In the genomic region with DNA sequence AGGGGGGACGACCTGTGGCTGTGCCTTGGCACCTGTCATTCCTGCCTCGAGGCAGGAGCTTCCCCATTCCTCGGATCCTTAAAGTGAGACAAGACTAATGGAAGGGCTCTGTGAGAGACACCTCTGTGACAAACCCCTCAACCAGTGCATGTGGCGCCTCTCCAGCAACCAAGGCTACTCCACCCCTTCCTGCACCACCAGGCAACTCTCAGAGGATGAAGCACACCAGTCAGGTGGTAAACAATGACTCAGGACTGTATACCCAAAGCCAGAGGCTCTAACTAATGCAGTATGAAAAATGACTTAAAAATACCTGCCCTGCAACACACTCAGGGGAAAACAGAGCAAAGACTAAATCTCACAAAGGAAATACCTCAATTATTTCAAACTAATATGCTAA, we compare ENCODE assay signal across 12 cellular contexts.
DNase-seq lines count a peak whose midpoint lies in the region; ATAC-seq and TF ChIP-seq lines count a peak whose summit lies in the region.
"Had no signal": no experiment of that assay in that cellular context is flagged by ENCODE, and none has a peak within 500 bp of the region (broad histone marks: within the 10 kb centered on the region; RNA-seq: fewer than 3 reads in every experiment).

No MANE protein-coding gene starts in this region.

- H3K27ac Mint-ChIP-seq in activated CD4-positive, alpha-beta memory T cell treated with anti-CD3 and anti-CD28 coated beads, Interleukin-2, amount 10 ng/mL, durations not matched to agents 7 days and 5 days: peak overlapping the region; percentile 96
- H3K27ac Mint-ChIP-seq in stimulated activated naive B cell treated with anti-CD40 and anti-IgM and Interleukin-4, amounts not matched to agents 10 μg/mL and 1 μg/mL and 100 μg/mL, for 72 hours: no peak overlapping the region

- H3K4me1 ChIP-seq in suprapubic skin: peaks cover 16% of the 10 kb centered on the region

- POLR2A ChIA-PET in activated CD4-positive, alpha-beta memory T cell treated with anti-CD3 and anti-CD28 coated beads, Interleukin-2, amount 10 ng/mL, durations not matched to agents 7 days and 5 days (lab: Charles Lee): interaction anchor here (0.7 to 1.8 kb wide), 5 partner anchors 11 to 259 kb away, joined by 3 to 5 read pairs (median 3); no protein-coding TSS in a partner anchor

- ATAC-seq in stimulated activated naive B cell treated with anti-CD40 and anti-IgM and Interleukin-4, amounts not matched to agents 10 μg/mL and 1 μg/mL and 100 μg/mL, for 72 hours (replicated peaks): peak; percentile 34 to 59
- ATAC-seq in GM19452 (IDR thresholded peaks at IDR 0.05; ENCODE audit: unreplicated experiment): no peak
- no peak for ATAC-seq in HG03432 (IDR thresholded peaks at IDR 0.05; ENCODE audit: unreplicated experiment)

- peak overlapping the region; percentile 33 for H3K4me3 Mint-ChIP-seq in activated CD4-positive, alpha-beta memory T cell treated with anti-CD3 and anti-CD28 coated beads, Interleukin-2, amount 10 ng/mL, durations not matched to agents 7 days and 5 days
- no peak overlapping the region for H3K4me3 Mint-ChIP-seq in stimulated activated naive B cell treated with anti-CD40 and anti-IgM and Interleukin-4, amounts not matched to agents 10 μg/mL and 1 μg/mL and 100 μg/mL, for 72 hours

- H3K4me1 Mint-ChIP-seq in activated CD4-positive, alpha-beta memory T cell treated with anti-CD3 and anti-CD28 coated beads, Interleukin-2, amount 10 ng/mL, durations not matched to agents 7 days and 5 days: peaks cover 76% of the 10 kb centered on the region
- H3K4me1 Mint-ChIP-seq in stimulated activated naive B cell treated with anti-CD40 and anti-IgM and Interleukin-4, amounts not matched to agents 10 μg/mL and 1 μg/mL and 100 μg/mL, for 72 hours: peaks cover 16 to 34% of the 10 kb centered on the region in 2 donors

- no peaks in the 10 kb centered on the region for H3K36me3 ChIP-seq in suprapubic skin
- H3K36me3 ChIP-seq: esophagus squamous epithelium had no signal

- H3K9me3 Mint-ChIP-seq in activated CD4-positive, alpha-beta memory T cell treated with anti-CD3 and anti-CD28 coated beads, Interleukin-2, amount 10 ng/mL, durations not matched to agents 7 days and 5 days: peaks cover 5% of the 10 kb centered on the region
- peaks cover 0 to 2% of the 10 kb centered on the region in 2 donors for H3K9me3 Mint-ChIP-seq in stimulated activated naive B cell treated with anti-CD40 and anti-IgM and Interleukin-4, amounts not matched to agents 10 μg/mL and 1 μg/mL and 100 μg/mL, for 72 hours

- no peaks in the 10 kb centered on the region for H3K9me3 ChIP-seq in suprapubic skin
- H3K9me3 ChIP-seq: esophagus squamous epithelium had no signal

- no peak for TF ChIP-seq EP300 in suprapubic skin (IDR thresholded peaks at IDR 0.05)

- H3K27me3 Mint-ChIP-seq in activated CD4-positive, alpha-beta memory T cell treated with anti-CD3 and anti-CD28 coated beads, Interleukin-2, amount 10 ng/mL, durations not matched to agents 7 days and 5 days: no peaks in the 10 kb centered on the region
- peaks cover 3 to 9% of the 10 kb centered on the region in 2 donors for H3K27me3 Mint-ChIP-seq in stimulated activated naive B cell treated with anti-CD40 and anti-IgM and Interleukin-4, amounts not matched to agents 10 μg/mL and 1 μg/mL and 100 μg/mL, for 72 hours

- no peak for TF ChIP-seq CTCF in suprapubic skin (IDR thresholded peaks at IDR 0.05)

- 35% methylated on average over 4 of the region's 4 CpGs for whole genome bisulfite sequencing in suprapubic skin

- no peaks in the 10 kb centered on the region for H3K27me3 ChIP-seq in suprapubic skin
- H3K27me3 ChIP-seq: esophagus squamous epithelium had no signal

- TF ChIP-seq POLR2A in suprapubic skin (IDR thresholded peaks at IDR 0.05): no peak

- CTCF ChIA-PET in activated CD4-positive, alpha-beta memory T cell treated with anti-CD3 and anti-CD28 coated beads, Interleukin-2, amount 10 ng/mL, durations not matched to agents 7 days and 5 days (lab: Charles Lee): interaction anchor here (1.1 to 2.5 kb wide), 3 partner anchors 27 to 91 kb away, joined by 3 to 10 read pairs (median 3); no protein-coding TSS in a partner anchor

- DNase-seq in NCI-H510A treated with DMSO at 0.1 percent for 48 hours (lab: John Stamatoyannopoulos, UW) (peak; percentile 10), NCI-H510A (lab: John Stamatoyannopoulos, UW) (no peak), suprapubic skin (ENCODE audit: low spot score in 2 of 2) (no peak)
- DNase-seq in activated CD4-positive, alpha-beta memory T cell treated with anti-CD3 and anti-CD28 coated beads, Interleukin-2, amount 10 ng/mL, durations not matched to agents 7 days and 5 days: peak; percentile 78
- DNase-seq in effector CD4-positive, alpha-beta T cell: peak; percentile 20
- DNase-seq in stimulated activated naive B cell treated with anti-CD40 and anti-IgM and Interleukin-4, amounts not matched to agents 10 μg/mL and 1 μg/mL and 100 μg/mL, for 72 hours: no peak
- DNase-seq: DMS79, esophagus squamous epithelium, small intestine had no signal

- H3K27ac ChIP-seq in suprapubic skin: no peak overlapping the region
- H3K27ac ChIP-seq: 22Rv1, esophagus squamous epithelium had no signal

- H3K36me3 Mint-ChIP-seq in activated CD4-positive, alpha-beta memory T cell treated with anti-CD3 and anti-CD28 coated beads, Interleukin-2, amount 10 ng/mL, durations not matched to agents 7 days and 5 days (ENCODE audit: low read depth): peaks cover 11% of the 10 kb centered on the region
- H3K36me3 Mint-ChIP-seq in stimulated activated naive B cell treated with anti-CD40 and anti-IgM and Interleukin-4, amounts not matched to agents 10 μg/mL and 1 μg/mL and 100 μg/mL, for 72 hours: no peaks in the 10 kb centered on the region

- H3K4me3 ChIP-seq in suprapubic skin: no peak overlapping the region
- H3K4me3 ChIP-seq: esophagus squamous epithelium had no signal

Comparison
In these comparisons a context has a peak if more than half of its experiments do, and no peak if none do; other contexts are left out.
1. DNase-seq: peak in NCI-H510A treated with DMSO at 0.1 percent for 48 hours (single experiment), activated CD4-positive, alpha-beta memory T cell treated with anti-CD3 and anti-CD28 coated beads, Interleukin-2, amount 10 ng/mL, durations not matched to agents 7 days and 5 days (single experiment) and effector CD4-positive, alpha-beta T cell (single experiment); none in NCI-H510A (single experiment), stimulated activated naive B cell treated with anti-CD40 and anti-IgM and Interleukin-4, amounts not matched to agents 10 μg/mL and 1 μg/mL and 100 μg/mL, for 72 hours (single experiment) and suprapubic skin (0 of 2).
2. ATAC-seq: peak in stimulated activated naive B cell treated with anti-CD40 and anti-IgM and Interleukin-4, amounts not matched to agents 10 μg/mL and 1 μg/mL and 100 μg/mL, for 72 hours (2 of 2); none in GM19452 (single experiment) and HG03432 (single experiment).